Comparison of ENCODE assay signal across 22 cellular contexts in genomic region chr6:147195987-147196386, GRCh38.
"Had no signal": no experiment of that assay in that cellular context is flagged by ENCODE, and none has a peak within 500 bp of the region (broad histone marks: within the 10 kb centered on the region; RNA-seq: fewer than 3 reads in every experiment).

No MANE protein-coding gene starts in this region.

- H3K4me1 Mint-ChIP-seq: mesothelial cell of epicardium, nephron progenitor cell had no signal

- H3K4me3 ChIP-seq: adrenal gland, esophagus muscularis mucosa, gastroesophageal sphincter, heart right ventricle, left lung, thoracic aorta, upper lobe of left lung had no signal

- ATAC-seq: gastroesophageal sphincter, heart right ventricle, left lung had no signal

- H3K4me1 ChIP-seq: adrenal gland, esophagus muscularis mucosa, gastroesophageal sphincter, upper lobe of left lung had no signal

- FAIRE-seq: astrocyte, bronchial epithelial cell, TTC549 had no signal

- H3K27me3 ChIP-seq: adrenal gland, esophagus muscularis mucosa, gastroesophageal sphincter, heart right ventricle, left lung, upper lobe of left lung had no signal

- H3K27ac Mint-ChIP-seq: dendritic cell treated with granulocyte-macrophage colony-stimulating factor and Interleukin-4, amounts not matched to agents 40 ng/mL and 50 ng/mL, for 4 days; mesothelial cell of epicardium; nephron progenitor cell; T-helper 2 cell treated with Interferon-gamma antibody and Interleukin-4, amounts not matched to agents 5 μg/mL and 100 μg/mL, for 36 hours had no signal

- H3K36me3 ChIP-seq: adrenal gland, esophagus muscularis mucosa, gastroesophageal sphincter, heart right ventricle, left lung, thoracic aorta, upper lobe of left lung had no signal

- H3K27ac ChIP-seq: adrenal gland, esophagus muscularis mucosa, gastroesophageal sphincter, thoracic aorta had no signal

- H3K9me3 Mint-ChIP-seq: dendritic cell treated with granulocyte-macrophage colony-stimulating factor and Interleukin-4, amounts not matched to agents 40 ng/mL and 50 ng/mL, for 4 days; mesothelial cell of epicardium; nephron progenitor cell; T-helper 2 cell treated with Interferon-gamma antibody and Interleukin-4, amounts not matched to agents 5 μg/mL and 100 μg/mL, for 36 hours had no signal

- H3K36me3 Mint-ChIP-seq: mesothelial cell of epicardium had no signal

- H3K4me2 ChIP-seq: SK-N-SH had no signal

- H3K9me3 ChIP-seq: adrenal gland, esophagus muscularis mucosa, gastroesophageal sphincter, heart right ventricle, left lung, SK-N-SH, thoracic aorta, upper lobe of left lung had no signal

- H3K27me3 Mint-ChIP-seq: dendritic cell treated with granulocyte-macrophage colony-stimulating factor and Interleukin-4, amounts not matched to agents 40 ng/mL and 50 ng/mL, for 4 days had no signal

- DNase-seq: activated effector memory CD4-positive, alpha-beta T cell treated with anti-CD3 and anti-CD28 coated beads, Interleukin-2, amount 50 U/mL, for 16 hours; adrenal gland; cerebellar nuclear complex; effector CD8-positive, alpha-beta T cell; heart right ventricle; left lung; nephron progenitor cell; occipital lobe; retina; SK-N-SH; stimulated activated CD4-positive, alpha-beta T cell treated with anti-CD3 and anti-CD28 coated beads, Interleukin-12 subunit alpha, Interleukin-12 subunit beta, amount 100 ng/mL, for 4 hours; stimulated activated CD4-positive, alpha-beta T cell treated with anti-CD3 and anti-CD28 coated beads, Interleukin-1b, Interleukin-23, amount 100 ng/mL, for 48 hours; upper lobe of left lung had no signal

- H3K9me2 ChIP-seq: SK-N-SH had no signal

- H3K9ac ChIP-seq: SK-N-SH had no signal

- H3K4me3 Mint-ChIP-seq: dendritic cell treated with granulocyte-macrophage colony-stimulating factor and Interleukin-4, amounts not matched to agents 40 ng/mL and 50 ng/mL, for 4 days; mesothelial cell of epicardium; nephron progenitor cell; T-helper 2 cell treated with Interferon-gamma antibody and Interleukin-4, amounts not matched to agents 5 μg/mL and 100 μg/mL, for 36 hours had no signal
